In the genomic region with DNA sequence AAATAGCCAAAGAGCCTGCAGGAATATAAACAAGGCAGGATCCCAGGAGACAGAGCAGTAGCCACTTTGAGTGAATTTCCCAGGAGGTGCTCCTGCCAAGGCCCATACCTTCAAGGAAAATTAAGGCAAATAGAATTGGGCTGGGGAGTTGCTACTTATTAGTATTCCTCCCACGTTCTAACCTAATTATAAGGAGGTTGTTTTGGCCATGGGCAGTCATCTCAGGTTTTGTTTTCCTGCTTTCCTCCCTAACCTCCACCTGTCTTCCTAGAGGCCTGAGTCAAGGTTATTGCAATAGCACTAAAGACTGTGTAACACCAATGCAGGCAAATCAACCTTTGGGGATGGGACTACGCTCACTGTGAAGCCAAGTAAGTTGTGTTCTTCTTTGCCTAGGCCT, we compare ENCODE assay signal across 13 cellular contexts.
DNase-seq lines count a peak whose midpoint lies in the region; ATAC-seq and TF ChIP-seq lines count a peak whose summit lies in the region.
"Had no signal": no experiment of that assay in that cellular context is flagged by ENCODE, and none has a peak within 500 bp of the region (broad histone marks: within the 10 kb centered on the region; RNA-seq: fewer than 3 reads in every experiment).

No MANE protein-coding gene starts in this region.

- no peaks in the 10 kb centered on the region for H3K27me3 Mint-ChIP-seq in activated naive CD4-positive, alpha-beta T cell treated with anti-CD3 and anti-CD28 coated beads, Interleukin-2, amount 10 ng/mL, durations not matched to agents 7 days and 5 days
- H3K27me3 Mint-ChIP-seq in activated CD8-positive, alpha-beta T cell treated with anti-CD3 and anti-CD28 coated beads for 36 hours = no peaks in the 10 kb centered on the region

- H3K4me1 ChIP-seq in mononuclear cell (ENCODE audit: insufficient read depth, low read length) (peaks cover 75% of the 10 kb centered on the region), uterus (peaks cover 25 to 40% of the 10 kb centered on the region in 2 donors)

- no peak for TF ChIP-seq CTCF in activated CD8-positive, alpha-beta T cell treated with anti-CD3 and anti-CD28 coated beads for 36 hours (IDR thresholded peaks at IDR 0.05)
- TF ChIP-seq CTCF in uterus (IDR thresholded peaks at IDR 0.05) = no peak

- POLR2A ChIA-PET in activated CD8-positive, alpha-beta T cell treated with anti-CD3 and anti-CD28 coated beads for 36 hours (lab: Charles Lee) = interaction anchor here (0.7 to 33.3 kb wide), 5 partner anchors 18 to 463 kb away, joined by 3 to 1006 read pairs (median 575); no protein-coding TSS in a partner anchor

- no peak for DNase-seq in activated naive CD4-positive, alpha-beta T cell treated with anti-CD3 and anti-CD28 coated beads, Interleukin-2, amount 10 ng/mL, durations not matched to agents 7 days and 5 days
- no peak for DNase-seq in activated naive CD4-positive, alpha-beta T cell treated with Interleukin-2 at 50 U/mL for 16 hours
- DNase-seq in activated CD8-positive, alpha-beta T cell treated with anti-CD3 and anti-CD28 coated beads for 36 hours = no peak
- DNase-seq in uterus (no peak), foreskin melanocyte (no peak), MV-4-11 (lab: John Stamatoyannopoulos, UW) (no peak)
- DNase-seq: central memory CD4-positive, alpha-beta T cell; head of caudate nucleus; NCI-H1105 treated with DMSO at 0.1 percent for 48 hours; NCI-H510A treated with DMSO at 0.1 percent for 48 hours had no signal

- H3K4me3 Mint-ChIP-seq in activated naive CD4-positive, alpha-beta T cell treated with anti-CD3 and anti-CD28 coated beads, Interleukin-2, amount 10 ng/mL, durations not matched to agents 7 days and 5 days = peak overlapping the region; percentile 80
- H3K4me3 Mint-ChIP-seq in activated CD8-positive, alpha-beta T cell treated with anti-CD3 and anti-CD28 coated beads for 36 hours = peak overlapping the region; percentile 79

- H3K9me3 Mint-ChIP-seq in activated naive CD4-positive, alpha-beta T cell treated with anti-CD3 and anti-CD28 coated beads, Interleukin-2, amount 10 ng/mL, durations not matched to agents 7 days and 5 days = no peaks in the 10 kb centered on the region
- H3K9me3 Mint-ChIP-seq in activated CD8-positive, alpha-beta T cell treated with anti-CD3 and anti-CD28 coated beads for 36 hours = no peaks in the 10 kb centered on the region

- H3K9me3 ChIP-seq in mononuclear cell (ENCODE audit: low read depth, low read length) (no peaks in the 10 kb centered on the region), uterus (no peaks in the 10 kb centered on the region)
- H3K9me3 ChIP-seq: neutrophil had no signal

- ATAC-seq in activated CD8-positive, alpha-beta T cell treated with anti-CD3 and anti-CD28 coated beads for 36 hours = no peak
- no peak for ATAC-seq in HG02759 (IDR thresholded peaks at IDR 0.05; ENCODE audit: unreplicated experiment)

- H3K36me3 ChIP-seq in uterus = no peaks in the 10 kb centered on the region
- H3K36me3 ChIP-seq: neutrophil had no signal

- CTCF ChIA-PET in activated naive CD4-positive, alpha-beta T cell treated with anti-CD3 and anti-CD28 coated beads, Interleukin-2, amount 10 ng/mL, durations not matched to agents 7 days and 5 days (lab: Charles Lee) = interaction anchor here (1.3 kb wide), 1 partner anchor 41 kb away, joined by 5 read pairs; no protein-coding TSS in a partner anchor
- CTCF ChIA-PET in activated CD8-positive, alpha-beta T cell treated with anti-CD3 and anti-CD28 coated beads for 36 hours (lab: Charles Lee) = interaction anchor here (1.2 kb wide), 1 partner anchor 8 kb away, joined by 4 read pairs; no protein-coding TSS in a partner anchor

- no peak for TF ChIP-seq POLR2A in uterus (IDR thresholded peaks at IDR 0.05)

- H3K27me3 ChIP-seq in mononuclear cell (ENCODE audit: insufficient read depth, low read length) = no peaks in the 10 kb centered on the region
- H3K27me3 ChIP-seq in uterus = no peaks in the 10 kb centered on the region
- H3K27me3 ChIP-seq: neutrophil had no signal

- peak overlapping the region; percentile 80 to 87 for H3K27ac ChIP-seq in uterus
- H3K27ac ChIP-seq: neutrophil had no signal

- peaks cover 87% of the 10 kb centered on the region for H3K36me3 Mint-ChIP-seq in activated naive CD4-positive, alpha-beta T cell treated with anti-CD3 and anti-CD28 coated beads, Interleukin-2, amount 10 ng/mL, durations not matched to agents 7 days and 5 days
- H3K36me3 Mint-ChIP-seq in activated CD8-positive, alpha-beta T cell treated with anti-CD3 and anti-CD28 coated beads for 36 hours (ENCODE audit: low read depth) = peaks cover 96% of the 10 kb centered on the region

- H3K27ac Mint-ChIP-seq in activated naive CD4-positive, alpha-beta T cell treated with anti-CD3 and anti-CD28 coated beads, Interleukin-2, amount 10 ng/mL, durations not matched to agents 7 days and 5 days = peak overlapping the region; percentile 93
- H3K27ac Mint-ChIP-seq in activated CD8-positive, alpha-beta T cell treated with anti-CD3 and anti-CD28 coated beads for 36 hours = peak overlapping the region; percentile 96

- peaks cover 95% of the 10 kb centered on the region for H3K4me1 Mint-ChIP-seq in activated naive CD4-positive, alpha-beta T cell treated with anti-CD3 and anti-CD28 coated beads, Interleukin-2, amount 10 ng/mL, durations not matched to agents 7 days and 5 days
- peaks cover 61% of the 10 kb centered on the region for H3K4me1 Mint-ChIP-seq in activated CD8-positive, alpha-beta T cell treated with anti-CD3 and anti-CD28 coated beads for 36 hours (ENCODE audit: low read depth)

- H3K4me3 ChIP-seq in mononuclear cell (ENCODE audit: low read length) (peak overlapping the region; percentile 7), uterus (no peak overlapping the region)

- intact Hi-C loops in activated CD8-positive, alpha-beta T cell treated with anti-CD3 and anti-CD28 coated beads for 36 hours (cut with micrococcal nuclease) = loop anchor here (5.0 kb wide), 1 partner anchor 36 kb away; no protein-coding TSS in a partner anchor
- intact Hi-C loops in uterus (cut with DNase I; ENCODE audit: low total_unique reads) = no loop called here
